1 cellular context compared by ENCODE assay signal in genomic region chr2:37781028-37781427, GRCh38.
TF ChIP-seq lines count a peak whose summit lies in the region.

No MANE protein-coding gene starts in this region.

TF ChIP-seq in GM23338, 12 proteins besides CTCF, POLR2A, EP300 and RAD21 (continued from another document):
- TF ChIP-seq, protein P1, sequence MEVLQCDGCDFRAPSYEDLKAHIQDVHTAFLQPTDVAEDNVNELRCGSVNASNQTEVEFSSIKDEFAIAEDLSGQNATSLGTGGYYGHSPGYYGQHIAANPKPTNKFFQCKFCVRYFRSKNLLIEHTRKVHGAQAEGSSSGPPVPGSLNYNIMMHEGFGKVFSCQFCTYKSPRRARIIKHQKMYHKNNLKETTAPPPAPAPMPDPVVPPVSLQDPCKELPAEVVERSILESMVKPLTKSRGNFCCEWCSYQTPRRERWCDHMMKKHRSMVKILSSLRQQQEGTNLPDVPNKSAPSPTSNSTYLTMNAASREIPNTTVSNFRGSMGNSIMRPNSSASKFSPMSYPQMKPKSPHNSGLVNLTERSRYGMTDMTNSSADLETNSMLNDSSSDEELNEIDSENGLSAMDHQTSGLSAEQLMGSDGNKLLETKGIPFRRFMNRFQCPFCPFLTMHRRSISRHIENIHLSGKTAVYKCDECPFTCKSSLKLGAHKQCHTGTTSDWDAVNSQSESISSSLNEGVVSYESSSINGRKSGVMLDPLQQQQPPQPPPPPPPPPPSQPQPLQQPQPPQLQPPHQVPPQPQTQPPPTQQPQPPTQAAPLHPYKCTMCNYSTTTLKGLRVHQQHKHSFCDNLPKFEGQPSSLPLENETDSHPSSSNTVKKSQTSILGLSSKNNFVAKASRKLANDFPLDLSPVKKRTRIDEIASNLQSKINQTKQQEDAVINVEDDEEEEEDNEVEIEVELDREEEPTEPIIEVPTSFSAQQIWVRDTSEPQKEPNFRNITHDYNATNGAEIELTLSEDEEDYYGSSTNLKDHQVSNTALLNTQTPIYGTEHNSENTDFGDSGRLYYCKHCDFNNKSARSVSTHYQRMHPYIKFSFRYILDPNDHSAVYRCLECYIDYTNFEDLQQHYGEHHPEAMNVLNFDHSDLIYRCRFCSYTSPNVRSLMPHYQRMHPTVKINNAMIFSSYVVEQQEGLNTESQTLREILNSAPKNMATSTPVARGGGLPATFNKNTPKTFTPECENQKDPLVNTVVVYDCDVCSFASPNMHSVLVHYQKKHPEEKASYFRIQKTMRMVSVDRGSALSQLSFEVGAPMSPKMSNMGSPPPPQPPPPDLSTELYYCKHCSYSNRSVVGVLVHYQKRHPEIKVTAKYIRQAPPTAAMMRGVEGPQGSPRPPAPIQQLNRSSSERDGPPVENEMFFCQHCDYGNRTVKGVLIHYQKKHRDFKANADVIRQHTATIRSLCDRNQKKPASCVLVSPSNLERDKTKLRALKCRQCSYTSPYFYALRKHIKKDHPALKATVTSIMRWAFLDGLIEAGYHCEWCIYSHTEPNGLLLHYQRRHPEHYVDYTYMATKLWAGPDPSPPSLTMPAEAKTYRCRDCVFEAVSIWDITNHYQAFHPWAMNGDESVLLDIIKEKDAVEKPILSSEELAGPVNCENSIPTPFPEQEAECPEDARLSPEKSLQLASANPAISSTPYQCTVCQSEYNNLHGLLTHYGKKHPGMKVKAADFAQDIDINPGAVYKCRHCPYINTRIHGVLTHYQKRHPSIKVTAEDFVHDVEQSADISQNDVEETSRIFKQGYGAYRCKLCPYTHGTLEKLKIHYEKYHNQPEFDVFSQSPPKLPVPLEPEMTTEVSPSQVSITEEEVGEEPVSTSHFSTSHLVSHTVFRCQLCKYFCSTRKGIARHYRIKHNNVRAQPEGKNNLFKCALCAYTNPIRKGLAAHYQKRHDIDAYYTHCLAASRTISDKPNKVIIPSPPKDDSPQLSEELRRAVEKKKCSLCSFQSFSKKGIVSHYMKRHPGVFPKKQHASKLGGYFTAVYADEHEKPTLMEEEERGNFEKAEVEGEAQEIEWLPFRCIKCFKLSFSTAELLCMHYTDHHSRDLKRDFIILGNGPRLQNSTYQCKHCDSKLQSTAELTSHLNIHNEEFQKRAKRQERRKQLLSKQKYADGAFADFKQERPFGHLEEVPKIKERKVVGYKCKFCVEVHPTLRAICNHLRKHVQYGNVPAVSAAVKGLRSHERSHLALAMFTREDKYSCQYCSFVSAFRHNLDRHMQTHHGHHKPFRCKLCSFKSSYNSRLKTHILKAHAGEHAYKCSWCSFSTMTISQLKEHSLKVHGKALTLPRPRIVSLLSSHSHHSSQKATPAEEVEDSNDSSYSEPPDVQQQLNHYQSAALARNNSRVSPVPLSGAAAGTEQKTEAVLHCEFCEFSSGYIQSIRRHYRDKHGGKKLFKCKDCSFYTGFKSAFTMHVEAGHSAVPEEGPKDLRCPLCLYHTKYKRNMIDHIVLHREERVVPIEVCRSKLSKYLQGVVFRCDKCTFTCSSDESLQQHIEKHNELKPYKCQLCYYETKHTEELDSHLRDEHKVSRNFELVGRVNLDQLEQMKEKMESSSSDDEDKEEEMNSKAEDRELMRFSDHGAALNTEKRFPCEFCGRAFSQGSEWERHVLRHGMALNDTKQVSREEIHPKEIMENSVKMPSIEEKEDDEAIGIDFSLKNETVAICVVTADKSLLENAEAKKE (CRISPR knock-in tag; IDR thresholded peaks at IDR 0.05): no peak
- TF ChIP-seq, protein P2, sequence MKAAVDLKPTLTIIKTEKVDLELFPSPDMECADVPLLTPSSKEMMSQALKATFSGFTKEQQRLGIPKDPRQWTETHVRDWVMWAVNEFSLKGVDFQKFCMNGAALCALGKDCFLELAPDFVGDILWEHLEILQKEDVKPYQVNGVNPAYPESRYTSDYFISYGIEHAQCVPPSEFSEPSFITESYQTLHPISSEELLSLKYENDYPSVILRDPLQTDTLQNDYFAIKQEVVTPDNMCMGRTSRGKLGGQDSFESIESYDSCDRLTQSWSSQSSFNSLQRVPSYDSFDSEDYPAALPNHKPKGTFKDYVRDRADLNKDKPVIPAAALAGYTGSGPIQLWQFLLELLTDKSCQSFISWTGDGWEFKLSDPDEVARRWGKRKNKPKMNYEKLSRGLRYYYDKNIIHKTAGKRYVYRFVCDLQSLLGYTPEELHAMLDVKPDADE (IDR thresholded peaks at IDR 0.05): no peak
- TF ChIP-seq STAT1 (IDR thresholded peaks at IDR 0.05; ENCODE audit: unreplicated experiment): no peak
